2 cellular contexts compared by ENCODE assay signal in the genomic region with DNA sequence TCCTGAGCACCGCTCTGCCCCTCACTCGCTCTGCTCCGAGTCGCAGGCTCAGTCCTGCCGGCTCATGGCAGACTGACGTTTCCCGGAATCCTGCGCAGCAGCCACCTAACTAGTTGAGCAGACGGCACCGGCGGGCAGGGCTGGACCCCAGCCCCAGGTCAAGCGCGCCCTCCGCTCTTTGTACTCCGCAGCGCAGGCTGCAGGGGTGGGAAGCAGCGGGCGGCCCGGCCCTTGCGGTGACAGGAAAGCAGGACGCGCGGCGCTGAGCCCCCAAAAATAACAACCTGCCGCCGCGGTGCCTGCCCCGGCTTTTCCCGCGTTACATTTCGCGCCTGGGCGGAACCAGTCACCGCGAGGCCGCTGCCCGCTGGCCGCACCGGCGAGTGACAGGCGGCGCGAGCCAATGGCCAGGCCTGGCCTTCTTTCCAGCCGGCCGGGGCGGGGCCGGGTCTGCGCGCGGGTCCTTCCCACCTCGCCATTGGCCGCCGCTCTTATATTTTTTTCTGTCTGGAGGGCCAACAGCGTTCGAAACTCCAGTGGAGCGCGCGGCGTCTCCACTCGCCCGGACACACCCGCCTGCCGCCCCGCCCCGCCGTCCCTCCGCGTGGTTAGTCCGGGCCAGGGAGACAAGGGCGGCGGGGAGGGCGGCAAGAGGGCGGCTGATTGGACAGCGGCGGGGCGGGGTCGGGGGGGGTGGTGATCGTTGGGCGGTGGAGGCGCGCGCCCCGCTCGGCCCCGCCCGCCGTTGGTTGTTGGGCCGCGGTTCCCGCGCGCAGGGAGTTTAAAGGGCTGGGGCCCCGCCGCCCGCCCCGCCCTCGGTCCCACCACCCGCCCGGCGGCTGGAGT.
TF ChIP-seq lines count a peak whose summit lies in the region.

A gene (minus strand): TSS at position 297 of the 846 bp plus-strand sequence. CDS start 338 bp downstream, outside the sequence.

TF ChIP-seq in IMR-90, 13 proteins besides CTCF, POLR2A, EP300 and RAD21:
- no peak for TF ChIP-seq NFE2L2 (IDR thresholded peaks at IDR 0.05; ENCODE audit: low read depth, low read length)
- TF ChIP-seq CEBPB (IDR thresholded peaks at IDR 0.05; ENCODE audit: low read depth, low read length): no peak
- TF ChIP-seq, protein P1, sequence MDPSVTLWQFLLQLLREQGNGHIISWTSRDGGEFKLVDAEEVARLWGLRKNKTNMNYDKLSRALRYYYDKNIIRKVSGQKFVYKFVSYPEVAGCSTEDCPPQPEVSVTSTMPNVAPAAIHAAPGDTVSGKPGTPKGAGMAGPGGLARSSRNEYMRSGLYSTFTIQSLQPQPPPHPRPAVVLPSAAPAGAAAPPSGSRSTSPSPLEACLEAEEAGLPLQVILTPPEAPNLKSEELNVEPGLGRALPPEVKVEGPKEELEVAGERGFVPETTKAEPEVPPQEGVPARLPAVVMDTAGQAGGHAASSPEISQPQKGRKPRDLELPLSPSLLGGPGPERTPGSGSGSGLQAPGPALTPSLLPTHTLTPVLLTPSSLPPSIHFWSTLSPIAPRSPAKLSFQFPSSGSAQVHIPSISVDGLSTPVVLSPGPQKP (IDR thresholded peaks at IDR 0.05; ENCODE audit: borderline replicate concordance, low read depth, low read length): no peak
- no peak for TF ChIP-seq SMC3 (IDR thresholded peaks at IDR 0.05; ENCODE audit: low read depth, low read length)
- TF ChIP-seq, protein P2, sequence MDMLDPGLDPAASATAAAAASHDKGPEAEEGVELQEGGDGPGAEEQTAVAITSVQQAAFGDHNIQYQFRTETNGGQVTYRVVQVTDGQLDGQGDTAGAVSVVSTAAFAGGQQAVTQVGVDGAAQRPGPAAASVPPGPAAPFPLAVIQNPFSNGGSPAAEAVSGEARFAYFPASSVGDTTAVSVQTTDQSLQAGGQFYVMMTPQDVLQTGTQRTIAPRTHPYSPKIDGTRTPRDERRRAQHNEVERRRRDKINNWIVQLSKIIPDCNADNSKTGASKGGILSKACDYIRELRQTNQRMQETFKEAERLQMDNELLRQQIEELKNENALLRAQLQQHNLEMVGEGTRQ (IDR thresholded peaks at IDR 0.05; ENCODE audit: low read depth, low read length): peak; percentile 38; the same call in 1 of the 2 replicates
- TF ChIP-seq MXI1 (IDR thresholded peaks at IDR 0.05; ENCODE audit: borderline replicate concordance, low read depth, low read length): peak; percentile 75
- no peak for TF ChIP-seq RFX5 (IDR thresholded peaks at IDR 0.05; ENCODE audit: low read depth, low read length)
- TF ChIP-seq FOS (IDR thresholded peaks at IDR 0.05; ENCODE audit: low read depth, low read length): peak; percentile 37; the same call in 1 of the 2 replicates
- peak; percentile 84 for TF ChIP-seq MAZ (IDR thresholded peaks at IDR 0.05; ENCODE audit: borderline replicate concordance, low read depth, low read length)
- TF ChIP-seq BHLHE40 (IDR thresholded peaks at IDR 0.05; ENCODE audit: low read depth, low read length): no peak
- no peak for TF ChIP-seq MAFK (IDR thresholded peaks at IDR 0.05; ENCODE audit: low read depth, low read length)
- no peak for TF ChIP-seq CHD1 (IDR thresholded peaks at IDR 0.05; ENCODE audit: low read depth, low read length)
- TF ChIP-seq RCOR1 (IDR thresholded peaks at IDR 0.05; ENCODE audit: insufficient replicate concordance, low read length): no peak
TF ChIP-seq in IMR-90: peak in this region for 4.

TF ChIP-seq in endothelial cell of umbilical vein, 7 proteins besides CTCF, POLR2A, EP300 and RAD21:
- TF ChIP-seq POLR2AphosphoS5 (IDR thresholded peaks at IDR 0.05; ENCODE audit: insufficient read depth, low read depth, low read length) (peak; percentile 58), GATA2 (IDR thresholded peaks at IDR 0.05; ENCODE audit: insufficient read depth, insufficient read length, low read depth, low read length) (no peak), JUN (IDR thresholded peaks at IDR 0.05; ENCODE audit: borderline replicate concordance, insufficient read depth, insufficient read length, low read depth) (no peak)
- TF ChIP-seq, protein P3, sequence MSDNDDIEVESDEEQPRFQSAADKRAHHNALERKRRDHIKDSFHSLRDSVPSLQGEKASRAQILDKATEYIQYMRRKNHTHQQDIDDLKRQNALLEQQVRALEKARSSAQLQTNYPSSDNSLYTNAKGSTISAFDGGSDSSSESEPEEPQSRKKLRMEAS (IDR thresholded peaks at IDR 0.05; ENCODE audit: insufficient read depth, insufficient read length): no peak
TF ChIP-seq in endothelial cell of umbilical vein: peak in this region for 1.
